In genomic region chr1:37239225-37239740, GRCh38 we compare ENCODE assay signal across 19 cellular contexts.
A peak's percentile ranks its signal among the peaks of the same experiment; 100 is the strongest.
DNase-seq lines count a peak whose midpoint lies in the region; ATAC-seq and FAIRE-seq lines count a peak whose summit lies in the region.
"Had no signal": no experiment of that assay in that cellular context is flagged by ENCODE, and none has a peak within 500 bp of the region (broad histone marks: within the 10 kb centered on the region; RNA-seq: fewer than 3 reads in every experiment).

No MANE protein-coding gene starts in this region.

- H3K27ac ChIP-seq in caudate nucleus (ENCODE audit: low read depth, low read length): peak overlapping the region; percentile 62
- H3K27ac ChIP-seq: 22Rv1 had no signal

- no peak for ATAC-seq in GM21576 (IDR thresholded peaks at IDR 0.05; ENCODE audit: unreplicated experiment)

- peak in 2 of 3 experiments; percentile 48 to 57 for DNase-seq in NCI-H1417 (lab: John Stamatoyannopoulos, UW)
- DNase-seq in NCI-H1417 treated with DMSO at 0.1 percent for 48 hours (lab: John Stamatoyannopoulos, UW): no peak
- DNase-seq in DMS 273 treated with DMSO at 0.1 percent for 48 hours (lab: John Stamatoyannopoulos, UW): peak; percentile 52
- DNase-seq in NCI-H2081 treated with DMSO at 0.1 percent for 48 hours (lab: John Stamatoyannopoulos, UW): peak; percentile 61
- no peak for DNase-seq in caudate nucleus (lab: John Stamatoyannopoulos, UW)
- DNase-seq in GM19239 (ENCODE audit: insufficient read length, low spot score): no peak
- no peak for DNase-seq in AG08395 (ENCODE audit: low spot score)
- DNase-seq: C1 segment of cervical spinal cord; DMS153; HCEC 1CT; IMR-90; Kasumi-1; NCI-H1105 treated with DMSO at 0.1 percent for 48 hours; NCI-H446 treated with DMSO at 0.1 percent for 48 hours; NK-92 treated with Interleukin-12 subunit alpha and Interleukin-12 subunit beta, amount 100 ng/mL, for 24 hours; SHP77; T-helper 2 cell had no signal

- FAIRE-seq in GM19239 (lab: Jason Lieb, UNC): no peak

Comparison
In these comparisons a context has a peak if more than half of its experiments do, and no peak if none do; other contexts are left out.
1. DNase-seq: peak in NCI-H1417 (2 of 3), DMS 273 treated with DMSO at 0.1 percent for 48 hours (single experiment) and NCI-H2081 treated with DMSO at 0.1 percent for 48 hours (single experiment); none in NCI-H1417 treated with DMSO at 0.1 percent for 48 hours (single experiment), caudate nucleus (0 of 61), GM19239 (single experiment) and AG08395 (single experiment).